In the genomic region with DNA sequence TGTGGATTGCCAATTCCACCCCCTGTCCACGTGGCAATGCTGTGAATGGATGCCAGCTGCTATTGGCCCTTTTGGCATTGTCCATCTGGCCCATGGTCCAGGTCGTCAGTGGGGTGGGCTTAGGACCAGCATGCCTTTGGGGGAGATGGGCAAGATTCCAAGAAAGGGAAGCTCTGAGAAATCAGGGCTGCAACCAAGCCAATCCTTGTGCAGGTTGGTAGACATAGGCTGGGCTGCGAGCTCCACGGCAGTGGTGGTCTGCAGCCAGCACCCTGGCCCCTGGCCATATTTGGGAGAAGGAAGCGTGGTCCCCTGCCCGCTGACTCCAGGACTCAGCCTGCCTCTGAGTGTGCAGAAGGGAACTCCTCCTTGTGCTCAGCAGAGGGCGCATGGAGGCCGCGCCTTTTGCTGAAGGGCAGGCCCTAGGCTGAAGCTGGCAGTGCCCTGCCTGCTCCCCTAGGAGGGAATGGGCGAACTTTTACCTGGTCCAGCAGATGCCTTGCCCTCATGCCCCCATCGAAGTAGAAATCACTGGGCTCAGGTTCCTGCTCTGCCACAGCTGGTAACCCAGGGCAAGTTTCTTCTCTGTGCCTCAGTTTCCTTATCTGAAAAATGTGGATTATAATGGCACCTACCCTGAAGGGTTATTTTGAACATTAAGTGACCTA, we compare ENCODE assay signal across 8 cellular contexts. TPM values are rescaled to one million over a fixed set of nuclear protein-coding genes. Genes with fewer than 3 reads are reported as not detected.
DNase-seq lines count a peak whose midpoint lies in the region; ATAC-seq and TF ChIP-seq lines count a peak whose summit lies in the region.

No MANE protein-coding gene starts in this region.

- TF ChIP-seq CTCF in AG04449 (IDR thresholded peaks at IDR 0.05; ENCODE audit: insufficient read depth, low read length, missing control alignments) (peak; percentile 97), WERI-Rb-1 (IDR thresholded peaks at IDR 0.05; ENCODE audit: low read depth, low read length) (peak; percentile 97), left lung (IDR thresholded peaks at IDR 0.05) (peak; percentile 68 to 72)

- POLR2A ChIA-PET in AG04449 (lab: Yijun Ruan, JAX), result interaction anchor here (1.3 to 1.9 kb wide), 2 partner anchors 268 to 285 kb away, joined by 6 to 8 read pairs; no protein-coding TSS in a partner anchor

- no peak overlapping the region for H3K4me3 ChIP-seq in AG04449 (ENCODE audit: low read depth, low read length)
- no peak overlapping the region for H3K4me3 ChIP-seq in WERI-Rb-1 (ENCODE audit: low read depth, low read length)
- H3K4me3 ChIP-seq in left lung, result no peak overlapping the region

- ATAC-seq in GM18498 (IDR thresholded peaks at IDR 0.05; ENCODE audit: unreplicated experiment) (peak; percentile 62), HG02938 (IDR thresholded peaks at IDR 0.05; ENCODE audit: unreplicated experiment) (peak; percentile 40), left lung (peak; percentile 81)

- H3K27me3 ChIP-seq in WERI-Rb-1 (ENCODE audit: insufficient read depth, low read depth, severe bottlenecking), result no peaks in the 10 kb centered on the region
- peaks cover 0 to 48% of the 10 kb centered on the region in 2 donors for H3K27me3 ChIP-seq in left lung

- peaks cover 12 to 32% of the 10 kb centered on the region in 2 donors for H3K4me1 ChIP-seq in left lung

- H3K36me3 ChIP-seq in WERI-Rb-1, result peaks cover 30% of the 10 kb centered on the region
- peaks cover 0 to 14% of the 10 kb centered on the region in 2 donors for H3K36me3 ChIP-seq in left lung

- H3K27ac ChIP-seq in WERI-Rb-1 (no peak overlapping the region), left lung (no peak overlapping the region)

- no peaks in the 10 kb centered on the region for H3K9me3 ChIP-seq in WERI-Rb-1 (ENCODE audit: severe bottlenecking)
- no peaks in the 10 kb centered on the region for H3K9me3 ChIP-seq in left lung

- CTCF ChIA-PET in AG04449 (lab: Yijun Ruan, JAX), result interaction anchor here (0.6 to 11.9 kb wide), 85 partner anchors 9 to 383 kb away, joined by 3 to 502 read pairs (median 5); a partner anchor contains a TSS

- DNase-seq in AG04449 (ENCODE audit: low read depth, low spot score) (no peak), NCI-H2107 treated with DMSO at 0.1 percent for 48 hours (lab: John Stamatoyannopoulos, UW; ENCODE audit: unreplicated experiment) (peak; percentile 30), WERI-Rb-1 (peak; percentile 77), cerebellum (ENCODE audit: low spot score) (peak; percentile 82), left lung (peak; percentile 74 to 90)
- peak; percentile 22 to 31 (median 23) for DNase-seq in stimulated activated CD4-positive, alpha-beta T cell treated with anti-CD3 and anti-CD28 coated beads, TNF-alpha, amount 100 ng/mL, for 4 hours (ENCODE audit: low read depth in 3 of 3)

- intact Hi-C loops in left lung (cut with DNase I), result loop anchor here in 1 of 2 donors (5.0 kb wide), 1 partner anchor 270 kb away; no protein-coding TSS in a partner anchor

RNA-seq across cellular contexts. Expression of a gene that starts 5.4 kb away (rescaled TPM):
- total RNA-seq in cerebellum, result 0.82 TPM
- total RNA-seq in left lung, result 10 to 100 TPM; 38.1 to 41.9 TPM

RNA-seq across cellular contexts. Expression of a gene that starts 24.7 kb away (rescaled TPM):
- total RNA-seq in cerebellum (not detected), left lung (not detected)

Comparison
In these comparisons a context has a peak if more than half of its experiments do, and no peak if none do; other contexts are left out.
1. RNA of a gene that starts 5.4 kb away (total RNA-seq): 38.1 to 41.9 TPM in left lung; 0.82 TPM in cerebellum (single experiment); every median in the first group is over 10 times any median in the second.
2. Peak in every context shown above with its lines, with median percentiles within 50 percentile points of each other: CTCF ChIP-seq and ATAC-seq.